12 cellular contexts compared by ENCODE assay signal in the genomic region with DNA sequence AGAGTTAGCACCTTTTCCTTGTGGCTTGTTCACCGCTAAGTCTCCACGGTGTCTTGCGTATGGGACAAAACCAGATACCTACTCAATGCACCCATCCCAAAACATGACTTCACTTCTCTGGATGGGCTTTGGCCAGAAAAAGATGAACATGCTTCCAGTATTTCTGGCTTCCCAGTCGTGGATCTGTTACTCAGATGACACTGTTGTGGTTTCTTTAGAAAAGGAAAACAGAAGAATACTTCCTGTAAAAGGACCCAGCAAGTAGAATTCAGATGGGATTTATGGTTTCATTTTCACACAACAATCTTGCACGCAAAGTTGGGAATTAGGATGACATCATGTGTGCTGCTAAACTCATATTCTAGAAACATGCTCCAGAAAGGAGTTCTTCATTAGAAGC.
DNase-seq lines count a peak whose midpoint lies in the region; ATAC-seq lines count a peak whose summit lies in the region.
"Had no signal": no experiment of that assay in that cellular context is flagged by ENCODE, and none has a peak within 500 bp of the region (broad histone marks: within the 10 kb centered on the region; RNA-seq: fewer than 3 reads in every experiment).

No MANE protein-coding gene starts in this region.

- in situ Hi-C loops in GM23248 (cut with MboI), result no loop called here

- peak overlapping the region; percentile 69 for H3K4me3 ChIP-seq in GM23248
- peak overlapping the region; percentile 74 for H3K4me3 ChIP-seq in adipocyte (ENCODE audit: low read length)
- H3K4me3 ChIP-seq: HAP-1 had no signal

- peaks cover 45% of the 10 kb centered on the region for H3F3A ChIP-seq in GM23248 (ENCODE audit: insufficient read depth)

- no peaks in the 10 kb centered on the region for H4K20me1 ChIP-seq in GM23248 (ENCODE audit: insufficient read depth)

- H3K27me3 ChIP-seq in GM23248 (replicated peaks; ENCODE audit: insufficient read depth), result no peaks in the 10 kb centered on the region
- H3K27me3 ChIP-seq in adipocyte (replicated peaks; ENCODE audit: control insufficient read depth, insufficient read depth, low read length), result no peaks in the 10 kb centered on the region

- H3K4me2 ChIP-seq in GM23248 (ENCODE audit: unreplicated experiment), result peak overlapping the region; percentile 80

- DNase-seq in GM23248 (peak; percentile 92), adipocyte (ENCODE audit: low read depth) (peak; percentile 87), glomerular visceral epithelial cell (ENCODE audit: extremely low spot score) (peak; percentile 72), smooth muscle cell of the brain vasculature (ENCODE audit: low read depth, low spot score) (peak; percentile 84), NCI-H2227 (lab: John Stamatoyannopoulos, UW; ENCODE audit: unreplicated experiment) (no peak), inferior parietal cortex (ENCODE audit: extremely low spot score) (no peak)
- DNase-seq: activated CD8-positive, alpha-beta memory T cell treated with anti-CD3 and anti-CD28 coated beads, Interleukin-2, amount 50 U/mL, for 48 hours; activated naive CD8-positive, alpha-beta T cell treated with anti-CD3 and anti-CD28 coated beads, Interleukin-2, amount 50 U/mL, for 24 hours; effector CD4-positive, alpha-beta T cell; NCI-H774 had no signal

- H3K36me3 ChIP-seq in GM23248 (ENCODE audit: low read depth) (no peaks in the 10 kb centered on the region), adipocyte (ENCODE audit: control insufficient read depth, insufficient read depth, low read length, severe bottlenecking) (no peaks in the 10 kb centered on the region)
- H3K36me3 ChIP-seq: HAP-1 had no signal

- peaks cover 63% of the 10 kb centered on the region for H3K79me2 ChIP-seq in GM23248 (ENCODE audit: insufficient read depth)

- H3K4me1 ChIP-seq in GM23248 (ENCODE audit: insufficient read depth) (peaks cover 24% of the 10 kb centered on the region), adipocyte (ENCODE audit: control insufficient read depth, insufficient read depth, low read length) (peaks cover 34% of the 10 kb centered on the region)

- no peaks in the 10 kb centered on the region for H3K9me3 ChIP-seq in GM23248 (ENCODE audit: low read depth)
- no peaks in the 10 kb centered on the region for H3K9me3 ChIP-seq in adipocyte (ENCODE audit: control insufficient read depth, low read length)
- H3K9me3 ChIP-seq: HAP-1 had no signal

- 5 to 6% methylated on average over 5 of the region's 5 CpGs for WGBS in GM23248 (ENCODE audit: low coverage in 1 of 2, low lambda C conversion rate in 2 of 2, missing lambda C conversion rate in 2 of 2), 2 experiments

- no peak for ATAC-seq in GM21723 (IDR thresholded peaks at IDR 0.05; ENCODE audit: unreplicated experiment)
- ATAC-seq: activated naive CD8-positive, alpha-beta T cell treated with anti-CD3 and anti-CD28 coated beads, Interleukin-2, amount 50 U/mL, for 24 hours had no signal

- H3K9ac ChIP-seq in GM23248 (peak overlapping the region; percentile 69), adipocyte (ENCODE audit: low read length) (peak overlapping the region; percentile 37)

- H3K27ac ChIP-seq in GM23248, result peak overlapping the region; percentile 88

- H3K9me2 ChIP-seq in GM23248 (ENCODE audit: insufficient read depth), result no peaks in the 10 kb centered on the region

- H2AFZ ChIP-seq in GM23248, result peak overlapping the region; percentile 56

Comparison
In these comparisons a context has a peak if more than half of its experiments do, and no peak if none do; other contexts are left out.
1. DNase-seq: peak in GM23248 (single experiment), adipocyte (single experiment), glomerular visceral epithelial cell (single experiment) and smooth muscle cell of the brain vasculature (single experiment); none in NCI-H2227 (single experiment) and inferior parietal cortex (single experiment).